In genomic region chr1:8603220-8603616, GRCh38 we compare ENCODE assay signal across 11 cellular contexts.
DNase-seq lines count a peak whose midpoint lies in the region; ATAC-seq and TF ChIP-seq lines count a peak whose summit lies in the region.
"Had no signal": no experiment of that assay in that cellular context is flagged by ENCODE, and none has a peak within 500 bp of the region (broad histone marks: within the 10 kb centered on the region; RNA-seq: fewer than 3 reads in every experiment).

No MANE protein-coding gene starts in this region.

- peaks cover 35 to 61% (median 48%) of the 10 kb centered on the region in 4 donors for H3K4me1 Mint-ChIP-seq in CD4-positive, CD25-positive, alpha-beta regulatory T cell
- H3K4me1 Mint-ChIP-seq in IgD-negative memory B cell (peaks cover 30 to 39% (median 38%) of the 10 kb centered on the region in 3 donors), T-cell (peaks cover 33 to 51% (median 37%) of the 10 kb centered on the region in 3 donors)

- peak overlapping the region; percentile 69 for H3K4me3 ChIP-seq in CD4-positive, CD25-positive, alpha-beta regulatory T cell (ENCODE audit: low read depth, low read length)
- no peak overlapping the region for H3K4me3 ChIP-seq in fibroblast of the aortic adventitia (ENCODE audit: low read depth, low read length)
- H3K4me3 ChIP-seq: hepatocyte had no signal

- H3K27ac Mint-ChIP-seq in CD4-positive, CD25-positive, alpha-beta regulatory T cell, result peak overlapping the region; percentile 83 to 85 (median 83)
- H3K27ac Mint-ChIP-seq in IgD-negative memory B cell (peak overlapping the region in 2 of 3 donors; percentile 82 to 95), T-cell (peak overlapping the region; percentile 85 to 89)

- no peaks in the 10 kb centered on the region for H3K27me3 ChIP-seq in CD4-positive, CD25-positive, alpha-beta regulatory T cell (ENCODE audit: control insufficient read depth, insufficient read depth, low read length)
- H3K27me3 ChIP-seq: hepatocyte had no signal

- no peaks in the 10 kb centered on the region for H3K36me3 ChIP-seq in CD4-positive, CD25-positive, alpha-beta regulatory T cell (ENCODE audit: control insufficient read depth, insufficient read depth, low read length)

- no peak for DNase-seq in CD4-positive, CD25-positive, alpha-beta regulatory T cell
- DNase-seq in T-cell (no peak), fibroblast of the aortic adventitia (ENCODE audit: low read depth) (peak; percentile 47), middle frontal gyrus (ENCODE audit: extremely low spot score, low spot score) (no peak), D341Med (ENCODE audit: low spot score) (no peak)
- DNase-seq: GOT3, NCI-H1436 had no signal

- POLR2A ChIA-PET in T-cell (lab: Charles Lee), result interaction anchor here in 1 of 2 donors (0.7 kb wide), 1 partner anchor 289 kb away, joined by 3 read pairs; no protein-coding TSS in a partner anchor

- H3K4me1 ChIP-seq in CD4-positive, CD25-positive, alpha-beta regulatory T cell (ENCODE audit: control insufficient read depth, insufficient read depth, low read length, poor library complexity, severe bottlenecking), result peaks cover 32% of the 10 kb centered on the region

- no peaks in the 10 kb centered on the region for H3K9me3 ChIP-seq in CD4-positive, CD25-positive, alpha-beta regulatory T cell (ENCODE audit: control insufficient read depth in 2 of 2, low read length in 2 of 2)

- no peaks in the 10 kb centered on the region for H3K27me3 Mint-ChIP-seq in CD4-positive, CD25-positive, alpha-beta regulatory T cell
- no peaks in the 10 kb centered on the region for H3K27me3 Mint-ChIP-seq in IgD-negative memory B cell
- H3K27me3 Mint-ChIP-seq in T-cell, result no peaks in the 10 kb centered on the region

- no peak for ATAC-seq in CD4-positive, CD25-positive, alpha-beta regulatory T cell (ENCODE audit: low read depth in 2 of 2)
- ATAC-seq in T-cell (replicated peaks in 1 of 4) (no peak), SK-N-SH treated with all-trans-retinoic acid at 6 μM for 48 hours (no peak), GM18502 (IDR thresholded peaks at IDR 0.05; ENCODE audit: poor library complexity, unreplicated experiment) (no peak)

- no peaks in the 10 kb centered on the region for H3K36me3 Mint-ChIP-seq in CD4-positive, CD25-positive, alpha-beta regulatory T cell
- H3K36me3 Mint-ChIP-seq in IgD-negative memory B cell, result peaks cover 8% of the 10 kb centered on the region
- peaks cover 3% of the 10 kb centered on the region for H3K36me3 Mint-ChIP-seq in T-cell

- H3K27ac ChIP-seq in CD4-positive, CD25-positive, alpha-beta regulatory T cell (ENCODE audit: insufficient read depth, low read length, poor library complexity, severe bottlenecking), result peak overlapping the region; percentile 62
- H3K27ac ChIP-seq: hepatocyte had no signal

- no peak for TF ChIP-seq CTCF in fibroblast of the aortic adventitia (IDR thresholded peaks at IDR 0.05; ENCODE audit: insufficient read depth, low read length)

- peak overlapping the region; percentile 40 to 89 (median 84) for H3K4me3 Mint-ChIP-seq in CD4-positive, CD25-positive, alpha-beta regulatory T cell
- H3K4me3 Mint-ChIP-seq in IgD-negative memory B cell (peak overlapping the region in 3 of 4 donors; percentile 69 to 83 (median 77)), T-cell (peak overlapping the region in 1 of 3 donors; percentile 52)

- CTCF ChIA-PET in T-cell (lab: Charles Lee), result interaction anchor here in 1 of 2 donors (0.6 kb wide), 1 partner anchor 110 kb away, joined by 3 read pairs; no protein-coding TSS in a partner anchor

- H3K9me3 Mint-ChIP-seq in CD4-positive, CD25-positive, alpha-beta regulatory T cell, result peaks cover 0 to 2% (median 0%) of the 10 kb centered on the region in 7 donors
- H3K9me3 Mint-ChIP-seq in IgD-negative memory B cell (no peaks in the 10 kb centered on the region), T-cell (no peaks in the 10 kb centered on the region)

TF ChIP-seq in SK-N-SH treated with all-trans-retinoic acid at 6 μM for 48 hours, 23 proteins besides CTCF, POLR2A, EP300 and RAD21:
- TF ChIP-seq, protein P1, sequence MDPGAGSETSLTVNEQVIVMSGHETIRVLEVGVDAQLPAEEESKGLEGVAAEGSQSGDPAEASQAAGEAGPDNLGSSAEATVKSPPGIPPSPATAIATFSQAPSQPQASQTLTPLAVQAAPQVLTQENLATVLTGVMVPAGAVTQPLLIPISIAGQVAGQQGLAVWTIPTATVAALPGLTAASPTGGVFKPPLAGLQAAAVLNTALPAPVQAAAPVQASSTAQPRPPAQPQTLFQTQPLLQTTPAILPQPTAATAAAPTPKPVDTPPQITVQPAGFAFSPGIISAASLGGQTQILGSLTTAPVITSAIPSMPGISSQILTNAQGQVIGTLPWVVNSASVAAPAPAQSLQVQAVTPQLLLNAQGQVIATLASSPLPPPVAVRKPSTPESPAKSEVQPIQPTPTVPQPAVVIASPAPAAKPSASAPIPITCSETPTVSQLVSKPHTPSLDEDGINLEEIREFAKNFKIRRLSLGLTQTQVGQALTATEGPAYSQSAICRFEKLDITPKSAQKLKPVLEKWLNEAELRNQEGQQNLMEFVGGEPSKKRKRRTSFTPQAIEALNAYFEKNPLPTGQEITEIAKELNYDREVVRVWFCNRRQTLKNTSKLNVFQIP (CRISPR knock-in tag; IDR thresholded peaks at IDR 0.05; ENCODE audit: borderline replicate concordance, low read depth), result no peak
- TF ChIP-seq ESRRG (CRISPR knock-in tag; IDR thresholded peaks at IDR 0.05) (no peak), ZFP3 (CRISPR knock-in tag; IDR thresholded peaks at IDR 0.05) (no peak), ZNF8 (CRISPR knock-in tag; IDR thresholded peaks at IDR 0.05) (no peak), ARNTL (CRISPR knock-in tag; IDR thresholded peaks at IDR 0.05; ENCODE audit: borderline replicate concordance, low read depth) (no peak), SNAI2 (CRISPR knock-in tag; IDR thresholded peaks at IDR 0.05) (no peak), ZNF70 (CRISPR knock-in tag; IDR thresholded peaks at IDR 0.05) (no peak), ZC3H10 (CRISPR knock-in tag; IDR thresholded peaks at IDR 0.05) (no peak), RARB (CRISPR knock-in tag; IDR thresholded peaks at IDR 0.05) (no peak), OSR1 (CRISPR knock-in tag; IDR thresholded peaks at IDR 0.05) (no peak), PPARA (CRISPR knock-in tag; IDR thresholded peaks at IDR 0.05; ENCODE audit: borderline replicate concordance) (no peak), TOX (CRISPR knock-in tag; IDR thresholded peaks at IDR 0.05; ENCODE audit: borderline replicate concordance) (no peak), CSDC2 (CRISPR knock-in tag; IDR thresholded peaks at IDR 0.05) (no peak), ISL1 (CRISPR knock-in tag; IDR thresholded peaks at IDR 0.05) (no peak)
- TF ChIP-seq, protein P2, sequence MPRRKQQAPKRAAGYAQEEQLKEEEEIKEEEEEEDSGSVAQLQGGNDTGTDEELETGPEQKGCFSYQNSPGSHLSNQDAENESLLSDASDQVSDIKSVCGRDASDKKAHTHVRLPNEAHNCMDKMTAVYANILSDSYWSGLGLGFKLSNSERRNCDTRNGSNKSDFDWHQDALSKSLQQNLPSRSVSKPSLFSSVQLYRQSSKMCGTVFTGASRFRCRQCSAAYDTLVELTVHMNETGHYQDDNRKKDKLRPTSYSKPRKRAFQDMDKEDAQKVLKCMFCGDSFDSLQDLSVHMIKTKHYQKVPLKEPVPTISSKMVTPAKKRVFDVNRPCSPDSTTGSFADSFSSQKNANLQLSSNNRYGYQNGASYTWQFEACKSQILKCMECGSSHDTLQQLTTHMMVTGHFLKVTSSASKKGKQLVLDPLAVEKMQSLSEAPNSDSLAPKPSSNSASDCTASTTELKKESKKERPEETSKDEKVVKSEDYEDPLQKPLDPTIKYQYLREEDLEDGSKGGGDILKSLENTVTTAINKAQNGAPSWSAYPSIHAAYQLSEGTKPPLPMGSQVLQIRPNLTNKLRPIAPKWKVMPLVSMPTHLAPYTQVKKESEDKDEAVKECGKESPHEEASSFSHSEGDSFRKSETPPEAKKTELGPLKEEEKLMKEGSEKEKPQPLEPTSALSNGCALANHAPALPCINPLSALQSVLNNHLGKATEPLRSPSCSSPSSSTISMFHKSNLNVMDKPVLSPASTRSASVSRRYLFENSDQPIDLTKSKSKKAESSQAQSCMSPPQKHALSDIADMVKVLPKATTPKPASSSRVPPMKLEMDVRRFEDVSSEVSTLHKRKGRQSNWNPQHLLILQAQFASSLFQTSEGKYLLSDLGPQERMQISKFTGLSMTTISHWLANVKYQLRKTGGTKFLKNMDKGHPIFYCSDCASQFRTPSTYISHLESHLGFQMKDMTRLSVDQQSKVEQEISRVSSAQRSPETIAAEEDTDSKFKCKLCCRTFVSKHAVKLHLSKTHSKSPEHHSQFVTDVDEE (CRISPR knock-in tag; IDR thresholded peaks at IDR 0.05), result no peak
- TF ChIP-seq, protein P3, sequence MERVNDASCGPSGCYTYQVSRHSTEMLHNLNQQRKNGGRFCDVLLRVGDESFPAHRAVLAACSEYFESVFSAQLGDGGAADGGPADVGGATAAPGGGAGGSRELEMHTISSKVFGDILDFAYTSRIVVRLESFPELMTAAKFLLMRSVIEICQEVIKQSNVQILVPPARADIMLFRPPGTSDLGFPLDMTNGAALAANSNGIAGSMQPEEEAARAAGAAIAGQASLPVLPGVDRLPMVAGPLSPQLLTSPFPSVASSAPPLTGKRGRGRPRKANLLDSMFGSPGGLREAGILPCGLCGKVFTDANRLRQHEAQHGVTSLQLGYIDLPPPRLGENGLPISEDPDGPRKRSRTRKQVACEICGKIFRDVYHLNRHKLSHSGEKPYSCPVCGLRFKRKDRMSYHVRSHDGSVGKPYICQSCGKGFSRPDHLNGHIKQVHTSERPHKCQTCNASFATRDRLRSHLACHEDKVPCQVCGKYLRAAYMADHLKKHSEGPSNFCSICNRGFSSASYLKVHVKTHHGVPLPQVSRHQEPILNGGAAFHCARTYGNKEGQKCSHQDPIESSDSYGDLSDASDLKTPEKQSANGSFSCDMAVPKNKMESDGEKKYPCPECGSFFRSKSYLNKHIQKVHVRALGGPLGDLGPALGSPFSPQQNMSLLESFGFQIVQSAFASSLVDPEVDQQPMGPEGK (CRISPR knock-in tag; IDR thresholded peaks at IDR 0.05; ENCODE audit: borderline replicate concordance), result no peak
